In the genomic region with DNA sequence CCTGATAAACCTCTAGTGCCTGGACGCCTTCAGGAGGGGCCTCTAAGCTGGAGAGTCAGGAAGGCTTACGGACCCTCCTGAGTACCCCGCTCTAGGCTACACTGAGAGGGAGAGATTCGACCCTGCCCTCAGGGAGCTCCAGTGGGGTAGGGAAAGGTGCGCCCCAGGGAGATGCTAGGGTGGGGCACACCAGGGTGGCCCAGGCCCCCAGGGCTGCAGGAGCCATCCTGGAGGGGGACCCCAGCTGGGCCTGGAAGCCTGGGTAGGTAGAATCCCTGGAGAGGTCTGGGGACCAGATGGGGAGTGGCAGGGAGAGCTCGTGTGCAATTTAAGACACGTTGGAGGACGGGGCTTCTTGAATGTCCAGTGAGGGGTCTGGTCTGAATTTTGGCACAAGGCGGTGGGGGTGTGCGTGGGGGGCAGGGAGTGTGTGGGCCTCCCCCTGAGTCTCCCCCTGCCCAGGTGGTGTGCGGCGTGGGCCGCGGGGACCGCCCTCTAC, we compare ENCODE assay signal across 8 cellular contexts. TPM values are rescaled to one million over a fixed set of nuclear protein-coding genes. Genes with fewer than 3 reads are reported as not detected.
DNase-seq lines count a peak whose midpoint lies in the region; ATAC-seq and TF ChIP-seq lines count a peak whose summit lies in the region.

No MANE protein-coding gene starts in this region.

- H3K27ac Mint-ChIP-seq in neural crest cell (ENCODE audit: unreplicated experiment): no peak overlapping the region

- H3K4me2 ChIP-seq in BLaER1: peak overlapping the region; percentile 100

- H3K36me3 ChIP-seq in BLaER1: no peaks in the 10 kb centered on the region

- H3K9me3 Mint-ChIP-seq in neural crest cell: no peaks in the 10 kb centered on the region

- H3K27me3 ChIP-seq in BLaER1 (peaks cover 7% of the 10 kb centered on the region), dorsolateral prefrontal cortex (no peaks in the 10 kb centered on the region)

- H3K4me3 ChIP-seq in BLaER1: peak overlapping the region; percentile 73
- H3K4me3 ChIP-seq in dorsolateral prefrontal cortex: peak overlapping the region in 58 of 59 donors; percentile 31 to 82 (median 57)

- H3K36me3 Mint-ChIP-seq in neural crest cell (ENCODE audit: low read depth): no peaks in the 10 kb centered on the region

- TF ChIP-seq CTCF in dorsolateral prefrontal cortex (IDR thresholded peaks at IDR 0.05 in 54 of 56, conservative IDR thresholded peaks at IDR 0.05 in 2 of 56; ENCODE audit: low read depth in 1 of 56, partially characterized antibody in 56 of 56): no peak
- TF ChIP-seq CTCF in neural crest cell (conservative IDR thresholded peaks at IDR 0.05): no peak

- H3K9me3 ChIP-seq in BLaER1: no peaks in the 10 kb centered on the region

- peaks cover 18% of the 10 kb centered on the region for H3K4me1 Mint-ChIP-seq in neural crest cell

- intact Hi-C loops in dorsolateral prefrontal cortex (cut with DNase I): loop anchor here in 1 of 2 donors (2.0 kb wide), 1 partner anchor 19 kb away; a partner anchor contains a TSS

- H3K27ac ChIP-seq in BLaER1 (peak overlapping the region; percentile 96), dorsolateral prefrontal cortex (peak overlapping the region in 57 of 59 donors; percentile 38 to 100 (median 94))

- peaks cover 23% of the 10 kb centered on the region for H3K27me3 Mint-ChIP-seq in neural crest cell (ENCODE audit: low read depth)

- H4K20me1 ChIP-seq in BLaER1: 0 out of 2 replicates have a peak, but pooled peaks cover 7% of the 10 kb centered on the region

- peak overlapping the region; percentile 41 for H3K4me3 Mint-ChIP-seq in neural crest cell

- peak overlapping the region; percentile 90 for H3K9ac ChIP-seq in BLaER1

- no peak for ATAC-seq in GM19395 (IDR thresholded peaks at IDR 0.05; ENCODE audit: unreplicated experiment)
- no peak for ATAC-seq in GM21737 (IDR thresholded peaks at IDR 0.05; ENCODE audit: unreplicated experiment)

- DNase-seq in NCI-H69 (lab: John Stamatoyannopoulos, UW): peak; percentile 49
- no peak for DNase-seq in dorsolateral prefrontal cortex
- no peak for DNase-seq in neural crest cell (ENCODE audit: low read depth, low spot score)
- DNase-seq in NK-92 (lab: John Stamatoyannopoulos, UW; ENCODE audit: unreplicated experiment): no peak
- no peak for DNase-seq in NCI-H2107 treated with DMSO at 0.1 percent for 48 hours (lab: John Stamatoyannopoulos, UW; ENCODE audit: unreplicated experiment)

- H3K4me1 ChIP-seq in BLaER1: peaks cover 80% of the 10 kb centered on the region

RNA-seq across cellular contexts. Expression of a gene that starts 4.7 kb away (rescaled TPM):
- total RNA-seq in dorsolateral prefrontal cortex (100 to 1,000 TPM in 61 of 120 experiments, 10 to 100 TPM in 59; 10.4 to 647 (median 104) TPM), neural crest cell (0.07 and 0.12 TPM in 2 replicates)

RNA-seq across cellular contexts. Expression of a gene that starts 8.1 kb away (rescaled TPM):
- 10 to 100 TPM; 13.4 to 47.4 (median 28.2) TPM for total RNA-seq in dorsolateral prefrontal cortex
- total RNA-seq in neural crest cell: 48.4 and 55.0 TPM in 2 replicates

RNA-seq across cellular contexts. Expression of a gene that starts 16.3 kb away (rescaled TPM):
- total RNA-seq in dorsolateral prefrontal cortex: 1 to 10 TPM in 45 of 120 experiments, under 1 TPM in 67, not detected in 8; 0.11 to 3.6 (median 0.89) TPM
- 0.66 and 1.8 TPM in 2 replicates for total RNA-seq in neural crest cell

RNA-seq across cellular contexts. Expression of a gene that starts 17.3 kb away (rescaled TPM):
- total RNA-seq in dorsolateral prefrontal cortex (1 to 10 TPM in 83 of 120 experiments, under 1 TPM in 23, not detected in 14; 0.41 to 5.3 (median 1.8) TPM), neural crest cell (0.84 and 1.6 TPM in 2 replicates)

RNA-seq across cellular contexts. Expression of a gene that starts 18.5 kb away (rescaled TPM):
- 10 to 100 TPM; 47.4 to 86.5 (median 66.9) TPM for total RNA-seq in dorsolateral prefrontal cortex
- total RNA-seq in neural crest cell: 222 and 223 TPM in 2 replicates

Comparison
In these comparisons a context has a peak if more than half of its experiments do, and no peak if none do; other contexts are left out.
1. RNA of a gene that starts 4.7 kb away (total RNA-seq): 10.4 to 647 TPM in dorsolateral prefrontal cortex; 0.07 to 0.12 TPM in neural crest cell; every median in the first group is over 10 times any median in the second.